18 cellular contexts compared by ENCODE assay signal in the genomic region with DNA sequence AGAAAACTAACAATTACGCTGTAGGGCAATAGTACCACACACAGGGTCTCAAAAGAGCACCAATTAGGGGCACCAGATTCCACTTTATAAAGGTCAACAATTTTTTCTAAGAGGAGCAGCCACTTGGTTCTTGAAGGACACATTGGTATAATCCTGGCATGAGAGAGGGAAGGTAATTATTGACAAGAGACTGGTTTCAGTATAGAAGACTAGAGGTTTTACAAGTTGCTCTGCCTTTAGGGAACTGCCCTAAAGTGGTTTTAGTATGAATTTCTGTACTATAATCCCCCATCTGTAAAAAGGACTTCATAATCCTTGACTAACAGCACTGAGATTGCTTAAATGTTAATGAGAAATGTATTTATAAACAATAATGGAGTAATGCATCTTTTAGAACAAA.
DNase-seq lines count a peak whose midpoint lies in the region; ATAC-seq, FAIRE-seq and TF ChIP-seq lines count a peak whose summit lies in the region.
"Had no signal": no experiment of that assay in that cellular context is flagged by ENCODE, and none has a peak within 500 bp of the region (broad histone marks: within the 10 kb centered on the region; RNA-seq: fewer than 3 reads in every experiment).

No MANE protein-coding gene starts in this region.

- no peaks in the 10 kb centered on the region for H4K20me1 ChIP-seq in GM12878 (ENCODE audit: control insufficient read depth, insufficient read depth)

- H3K4me1 ChIP-seq in GM12878 (ENCODE audit: control insufficient read depth, insufficient read depth, low read length) = no peaks in the 10 kb centered on the region
- H3K4me1 ChIP-seq: SJCRH30 had no signal

- TF ChIP-seq RAD21 in GM12878 (IDR thresholded peaks at IDR 0.05; ENCODE audit: insufficient read depth, low read depth, low read length) = no peak

- H3K9ac ChIP-seq in GM12878 (ENCODE audit: control insufficient read depth, insufficient read depth, low read length) = no peak overlapping the region

- no peak overlapping the region for H3K4me2 ChIP-seq in GM12878 (ENCODE audit: control insufficient read depth, insufficient read depth)

- H3K36me3 ChIP-seq in GM12878 (ENCODE audit: control insufficient read depth in 2 of 2, insufficient read depth in 2 of 2, low read length in 1 of 2) = no peaks in the 10 kb centered on the region
- H3K36me3 ChIP-seq: SJCRH30 had no signal

- H2AFZ ChIP-seq in GM12878 (ENCODE audit: control insufficient read depth, low read depth, low read length) = no peak overlapping the region

- CTCF ChIA-PET in GM12878 (lab: Yijun Ruan, JAX) = interaction anchor here (1.3 kb wide), 1 partner anchor 8 kb away, joined by 3 read pairs; no protein-coding TSS in a partner anchor

- no peak overlapping the region for H3K4me3 ChIP-seq in GM12878
- H3K4me3 ChIP-seq: SJCRH30 had no signal

- no peaks in the 10 kb centered on the region for H3K27me3 ChIP-seq in GM12878 (replicated peaks in 1 of 2; ENCODE audit: control insufficient read depth in 2 of 2, insufficient read depth in 2 of 2, low read length in 1 of 2)
- H3K27me3 ChIP-seq: SJCRH30 had no signal

- SMC1A ChIA-PET in GM12878 (lab: Charles Lee; ENCODE audit: uncharacterized antibody, unreplicated experiment) = interaction anchor here (0.6 kb wide), 2 partner anchors 293 to 1647 kb away, joined by 3 read pairs; no protein-coding TSS in a partner anchor

- no peak for TF ChIP-seq EP300 in GM12878 (IDR thresholded peaks at IDR 0.05; ENCODE audit: borderline replicate concordance in 1 of 2, control insufficient read depth in 1 of 2, low read depth in 2 of 2, low read length in 2 of 2)

- TF ChIP-seq CTCF in GM12878 (IDR thresholded peaks at IDR 0.05 in 2 of 3, conservative IDR thresholded peaks at IDR 0.05 in 1 of 3; ENCODE audit: control insufficient read depth in 2 of 3, extremely low read depth in 1 of 3, insufficient read depth in 1 of 3, low read depth in 3 of 3, low read length in 3 of 3) = no peak

- H3K27ac ChIP-seq in GM12878 (ENCODE audit: control insufficient read depth, insufficient read depth) = no peak overlapping the region
- H3K27ac ChIP-seq: RWPE1, SJCRH30 had no signal

- no peak for DNase-seq in GM12878 (ENCODE audit: low read depth, low spot score)
- DNase-seq in kidney tubule cell (ENCODE audit: low spot score) = no peak
- no peak for DNase-seq in amniotic stem cell (lab: John Stamatoyannopoulos, UW)
- no peak for DNase-seq in stimulated activated naive CD4-positive, alpha-beta T cell treated with Interleukin-2 at 50 U/mL for 16 hours (lab: John Stamatoyannopoulos, UW)
- DNase-seq: CD4-positive, CD25-positive, alpha-beta regulatory T cell; DMS79; HCEC 1CT; KBM-7; NCI-H1048; NCI-H146; NCI-H2081 treated with DMSO at 0.1 percent for 48 hours; NCI-H446; SJCRH30; T-helper 9 cell had no signal

- BruUV-seq in GM12878 (replicated peaks; lab: Mats Ljungman, UMichigan) = no TSS peak

- 0% methylated on average over 1 of the region's 1 CpG for WGBS in GM12878 (ENCODE audit: insufficient coverage, insufficient replicate concordance, low lambda C conversion rate, missing lambda C conversion rate)

- no peaks in the 10 kb centered on the region for H3K9me3 ChIP-seq in GM12878 (replicated peaks; ENCODE audit: control insufficient read depth, insufficient read depth, low read length)
- H3K9me3 ChIP-seq: SJCRH30 had no signal

- intact Hi-C loops in GM12878 (cut with micrococcal nuclease; ENCODE audit: unreplicated experiment) = no loop called here

- in situ Hi-C loops in GM12878 (cut with MboI) = no loop called here

- no peaks in the 10 kb centered on the region for H3K79me2 ChIP-seq in GM12878 (ENCODE audit: control insufficient read depth, insufficient read depth, low read length)

- no peak for TF ChIP-seq POLR2A in GM12878 (IDR thresholded peaks at IDR 0.05; ENCODE audit: low read depth, low read length)

- ATAC-seq in GM18861 (IDR thresholded peaks at IDR 0.05; ENCODE audit: unreplicated experiment) = peak; percentile 89
- peak; percentile 37 for ATAC-seq in GM19468 (IDR thresholded peaks at IDR 0.05; ENCODE audit: extremely low read depth, unreplicated experiment)
- peak; percentile 77 for ATAC-seq in HG03097 (IDR thresholded peaks at IDR 0.05; ENCODE audit: low FRiP score, unreplicated experiment)
- peak; percentile 38; the same call in 2 of the 3 replicates for ATAC-seq in GM12878

- POLR2A ChIA-PET in GM12878 (lab: Charles Lee) = no interaction called here

- RAD21 ChIA-PET in GM12878 (lab: Charles Lee; ENCODE audit: unreplicated experiment) = no interaction called here

- no peak for FAIRE-seq in GM12878 (lab: Jason Lieb, UNC)

TF ChIP-seq in GM12878, 131 proteins besides CTCF, POLR2A, EP300 and RAD21:
- TF ChIP-seq BACH1 (IDR thresholded peaks at IDR 0.05; ENCODE audit: borderline replicate concordance) (no peak), BCL11A (IDR thresholded peaks at IDR 0.05; ENCODE audit: low read depth, low read length) (no peak), RFX5 (IDR thresholded peaks at IDR 0.05; ENCODE audit: low read depth, low read length) (no peak), STAT3 (IDR thresholded peaks at IDR 0.05; ENCODE audit: low read depth, low read length) (no peak), YBX1 (IDR thresholded peaks at IDR 0.05) (no peak)

Comparison
In these comparisons a context has a peak if more than half of its experiments do, and no peak if none do; other contexts are left out.
1. ATAC-seq: peak in every context shown above with its lines; median percentile 89 in GM18861; 77 in HG03097; 38 in GM12878; 37 in GM19468.